13 cellular contexts compared by ENCODE assay signal in the genomic region with DNA sequence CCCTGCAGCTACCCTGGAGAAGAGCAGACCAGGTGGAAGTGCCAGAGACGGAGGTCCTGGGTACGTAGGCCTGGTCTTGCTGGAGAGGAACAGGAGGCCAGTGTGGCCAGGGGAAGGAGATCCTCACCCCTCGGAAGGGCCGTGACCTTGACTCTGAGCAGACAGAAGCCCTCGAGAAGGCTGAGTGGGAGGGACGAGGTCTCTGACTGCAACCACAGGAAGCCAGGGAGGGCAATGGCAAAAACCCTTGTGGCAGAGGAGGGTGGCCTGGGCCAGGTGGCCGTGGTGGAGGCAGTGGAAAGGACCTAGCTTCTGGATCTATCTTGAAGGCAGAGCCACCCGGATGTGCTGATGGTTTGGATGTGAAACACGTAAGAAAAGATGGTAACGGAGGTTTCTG. TPM values are rescaled to one million over a fixed set of nuclear protein-coding genes. Genes with fewer than 3 reads are reported as not detected.
DNase-seq lines count a peak whose midpoint lies in the region; ATAC-seq and TF ChIP-seq lines count a peak whose summit lies in the region.
"Had no signal": no experiment of that assay in that cellular context is flagged by ENCODE, and none has a peak within 500 bp of the region (broad histone marks: within the 10 kb centered on the region; RNA-seq: fewer than 3 reads in every experiment).

No MANE protein-coding gene starts in this region.

- peak overlapping the region; percentile 2 to 88 (median 84); a peak in 13 of 22 replicates for H3K9ac ChIP-seq in BLaER1 treated with 17β-estradiol and CSF1 and Interleukin-3, amounts not matched to agents 10 nM and 100 nM

- intact Hi-C loops in adrenal gland (cut with DNase I): no loop called here

- H3K4me3 ChIP-seq in BLaER1 treated with 17β-estradiol and CSF1 and Interleukin-3, amounts not matched to agents 10 nM and 100 nM: peak overlapping the region in 2 of 10 experiments; percentile 65 to 67; a peak in 2 of 20 replicates
- H3K4me3 ChIP-seq in adrenal gland: no peak overlapping the region

- H3K27me3 ChIP-seq in BLaER1 treated with 17β-estradiol and CSF1 and Interleukin-3, amounts not matched to agents 10 nM and 100 nM: no peaks in the 10 kb centered on the region
- no peaks in the 10 kb centered on the region for H3K27me3 ChIP-seq in adrenal gland

- H3K4me2 ChIP-seq in BLaER1 treated with 17β-estradiol and CSF1 and Interleukin-3, amounts not matched to agents 10 nM and 100 nM: peak overlapping the region; percentile 89 to 100 (median 98)

- no peaks in the 10 kb centered on the region for H3K9me3 ChIP-seq in BLaER1 treated with 17β-estradiol and CSF1 and Interleukin-3, amounts not matched to agents 10 nM and 100 nM (replicated peaks in 1 of 11)
- H3K9me3 ChIP-seq in adrenal gland (replicated peaks in 1 of 3): no peaks in the 10 kb centered on the region

- TF ChIP-seq CTCF in HFFc6 (IDR thresholded peaks at IDR 0.05) (no peak), adrenal gland (IDR thresholded peaks at IDR 0.05) (no peak)

- peak overlapping the region in 9 of 11 experiments; percentile 35 to 90 (median 82); a peak in 14 of 22 replicates for H3K27ac ChIP-seq in BLaER1 treated with 17β-estradiol and CSF1 and Interleukin-3, amounts not matched to agents 10 nM and 100 nM
- no peak overlapping the region for H3K27ac ChIP-seq in adrenal gland

- H3K9me3 Mint-ChIP-seq in HFFc6 (no peaks in the 10 kb centered on the region), naive B cell (no peaks in the 10 kb centered on the region)
- H3K9me3 Mint-ChIP-seq in activated CD8-positive, alpha-beta T cell treated with anti-CD3 and anti-CD28 coated beads, Interleukin-2, amount 10 ng/mL, durations not matched to agents 7 days and 5 days (ENCODE audit: insufficient read depth): no peaks in the 10 kb centered on the region

- CTCF ChIA-PET in activated CD8-positive, alpha-beta T cell treated with anti-CD3 and anti-CD28 coated beads, Interleukin-2, amount 10 ng/mL, durations not matched to agents 7 days and 5 days (lab: Charles Lee): interaction anchor here (1.2 to 2.6 kb wide), 3 partner anchors 9 to 13 kb away, joined by 5 to 17 read pairs (median 5); no protein-coding TSS in a partner anchor

- H3K27me3 Mint-ChIP-seq in HFFc6 (ENCODE audit: insufficient read depth) (peaks cover 2% of the 10 kb centered on the region; the same call in 1 of the 2 replicates), naive B cell (no peaks in the 10 kb centered on the region)
- H3K27me3 Mint-ChIP-seq in activated CD8-positive, alpha-beta T cell treated with anti-CD3 and anti-CD28 coated beads, Interleukin-2, amount 10 ng/mL, durations not matched to agents 7 days and 5 days (ENCODE audit: low read depth): no peaks in the 10 kb centered on the region

- H3K4me1 ChIP-seq in BLaER1 treated with 17β-estradiol and CSF1 and Interleukin-3, amounts not matched to agents 10 nM and 100 nM: peaks cover 27 to 54% (median 47%) of the 10 kb centered on the region in 10 experiments
- H3K4me1 ChIP-seq in adrenal gland (replicated peaks in 1 of 2): peaks cover 0 to 9% of the 10 kb centered on the region in 2 donors

- POLR2A ChIA-PET in activated CD8-positive, alpha-beta T cell treated with anti-CD3 and anti-CD28 coated beads, Interleukin-2, amount 10 ng/mL, durations not matched to agents 7 days and 5 days (lab: Charles Lee): no interaction called here

- WGBS in adrenal gland, 4 donors: 71 to 78% (median 74%) methylated on average over 9 to 10 of the region's 10 CpGs

- DNase-seq in HFFc6 (no peak), naive B cell (no peak), NCI-H1436 (lab: John Stamatoyannopoulos, UW) (no peak), NCI-H2029 (lab: John Stamatoyannopoulos, UW) (no peak), NCI-H1105 treated with DMSO at 0.1 percent for 48 hours (lab: John Stamatoyannopoulos, UW) (no peak), adrenal gland (no peak)
- peak; percentile 40 for DNase-seq in activated CD8-positive, alpha-beta T cell treated with anti-CD3 and anti-CD28 coated beads, Interleukin-2, amount 10 ng/mL, durations not matched to agents 7 days and 5 days
- DNase-seq: activated gamma-delta T cell treated with Interleukin-2 at 50 U/mL for 16 hours, EL, NCI-H146, NCI-H774, retina had no signal

- no peak for TF ChIP-seq POLR2A in adrenal gland (IDR thresholded peaks at IDR 0.05)

- H3K27ac Mint-ChIP-seq in HFFc6 (peak overlapping the region; percentile 35), naive B cell (peak overlapping the region in 3 of 6 donors; percentile 34 to 54 (median 44))
- H3K27ac Mint-ChIP-seq in activated CD8-positive, alpha-beta T cell treated with anti-CD3 and anti-CD28 coated beads, Interleukin-2, amount 10 ng/mL, durations not matched to agents 7 days and 5 days: peak overlapping the region; percentile 11

- H3K4me3 Mint-ChIP-seq in HFFc6 (peak overlapping the region; percentile 61), naive B cell (peak overlapping the region; percentile 60 to 88 (median 78))
- peak overlapping the region; percentile 49 for H3K4me3 Mint-ChIP-seq in activated CD8-positive, alpha-beta T cell treated with anti-CD3 and anti-CD28 coated beads, Interleukin-2, amount 10 ng/mL, durations not matched to agents 7 days and 5 days

- ATAC-seq in activated CD8-positive, alpha-beta T cell treated with anti-CD3 and anti-CD28 coated beads, Interleukin-2, amount 10 ng/mL, durations not matched to agents 7 days and 5 days: no peak
- ATAC-seq in naive B cell (ENCODE audit: low read depth in 2 of 2): no peak

- H3K4me1 Mint-ChIP-seq in HFFc6 (ENCODE audit: low read depth) (peaks cover 29% of the 10 kb centered on the region), naive B cell (peaks cover 21 to 25% (median 23%) of the 10 kb centered on the region in 3 donors)
- peaks cover 18% of the 10 kb centered on the region for H3K4me1 Mint-ChIP-seq in activated CD8-positive, alpha-beta T cell treated with anti-CD3 and anti-CD28 coated beads, Interleukin-2, amount 10 ng/mL, durations not matched to agents 7 days and 5 days (ENCODE audit: low read depth)

- H3K36me3 ChIP-seq in BLaER1 treated with 17β-estradiol and CSF1 and Interleukin-3, amounts not matched to agents 10 nM and 100 nM: peaks cover 39 to 68% (median 49%) of the 10 kb centered on the region in 11 experiments
- peaks cover 0 to 16% of the 10 kb centered on the region in 2 donors for H3K36me3 ChIP-seq in adrenal gland (replicated peaks in 1 of 2)

- H4K20me1 ChIP-seq in BLaER1 treated with 17β-estradiol and CSF1 and Interleukin-3, amounts not matched to agents 10 nM and 100 nM: peaks cover 13 to 74% (median 51%) of the 10 kb centered on the region in 11 experiments; a peak in 19 of 22 replicates

- H3K36me3 Mint-ChIP-seq in HFFc6 (ENCODE audit: low read depth) (no peaks in the 10 kb centered on the region; the same call in 1 of the 2 replicates), naive B cell (no peaks in the 10 kb centered on the region)
- peaks cover 11% of the 10 kb centered on the region for H3K36me3 Mint-ChIP-seq in activated CD8-positive, alpha-beta T cell treated with anti-CD3 and anti-CD28 coated beads, Interleukin-2, amount 10 ng/mL, durations not matched to agents 7 days and 5 days (ENCODE audit: low read depth)

RNA-seq across cellular contexts. Expression of a gene that starts 28.1 kb away (rescaled TPM):
- 10 to 100 TPM; 40.6 to 47.9 (median 43.0) TPM for total RNA-seq in HFFc6 (2021; fragmentation: NEBNext Ultra II Directional; extraction: Animal tissue kit (Norgen Biotek cat#: 25700))
- 10 to 100 TPM; 32.3 to 37.4 TPM for total RNA-seq in activated CD8-positive, alpha-beta T cell treated with anti-CD3 and anti-CD28 coated beads, Interleukin-2, amount 10 ng/mL, durations not matched to agents 7 days and 5 days
- polyA plus RNA-seq in naive B cell (ENCODE audit: low read depth in 6 of 6) (10 to 100 TPM; 23.8 to 48.4 (median 29.9) TPM), adrenal gland (10 to 100 TPM; 23.9 to 62.9 (median 54.9) TPM)
- total RNA-seq in adrenal gland: 10 to 100 TPM; 27.6 to 48.7 (median 37.3) TPM

RNA-seq across cellular contexts. Expression of a gene that starts 28.6 kb away (rescaled TPM):
- 10 to 100 TPM; 43.5 to 58.3 (median 51.9) TPM for total RNA-seq in HFFc6 (2021; fragmentation: NEBNext Ultra II Directional; extraction: Animal tissue kit (Norgen Biotek cat#: 25700))
- 10 to 100 TPM; 81.2 to 94.6 TPM for total RNA-seq in activated CD8-positive, alpha-beta T cell treated with anti-CD3 and anti-CD28 coated beads, Interleukin-2, amount 10 ng/mL, durations not matched to agents 7 days and 5 days
- polyA plus RNA-seq in naive B cell (ENCODE audit: low read depth in 6 of 6) (10 to 100 TPM; 61.5 to 74.6 (median 64.5) TPM), adrenal gland (100 to 1,000 TPM in 1 of 3 donors, 10 to 100 TPM in 2; 44.6 to 167 (median 77.5) TPM)
- 100 to 1,000 TPM in 1 of 8 donors, 10 to 100 TPM in 7; 37.3 to 100 (median 60.2) TPM for total RNA-seq in adrenal gland

RNA-seq across cellular contexts. Expression of a gene that starts 50.3 kb away (rescaled TPM):
- total RNA-seq in HFFc6 (2021; fragmentation: NEBNext Ultra II Directional; extraction: Animal tissue kit (Norgen Biotek cat#: 25700)): 10 to 100 TPM; 26.3 to 42.4 (median 29.1) TPM
- not detected for total RNA-seq in activated CD8-positive, alpha-beta T cell treated with anti-CD3 and anti-CD28 coated beads, Interleukin-2, amount 10 ng/mL, durations not matched to agents 7 days and 5 days
- polyA plus RNA-seq in naive B cell (ENCODE audit: low read depth in 6 of 6): under 1 TPM in 1 of 6 donors, not detected in 5; 0.09 TPM
- 10 to 100 TPM; 10.3 to 41.7 (median 16.7) TPM for total RNA-seq in adrenal gland
- 10 to 100 TPM in 1 of 3 donors, 1 to 10 TPM in 2; 2.9 to 19.3 (median 7.8) TPM for polyA plus RNA-seq in adrenal gland

Comparison
In these comparisons a context has a peak if more than half of its experiments do, and no peak if none do; other contexts are left out.
1. H3K27ac ChIP-seq: peak in BLaER1 treated with 17β-estradiol and CSF1 and Interleukin-3, amounts not matched to agents 10 nM and 100 nM (9 of 11); none in adrenal gland (0 of 5).
2. RNA of a gene that starts 50.3 kb away (total RNA-seq): 26.3 to 42.4 TPM in HFFc6 and 10.3 to 41.7 TPM in adrenal gland; not detected in activated CD8-positive, alpha-beta T cell treated with anti-CD3 and anti-CD28 coated beads, Interleukin-2, amount 10 ng/mL, durations not matched to agents 7 days and 5 days; every median in the first group is over 10 times any median in the second.
3. Peak in every context shown above with its lines, with median percentiles within 50 percentile points of each other: H3K4me3 Mint-ChIP-seq.